Comparison of ENCODE assay signal across 9 cellular contexts in genomic region chr9:120711841-120712538, GRCh38. TPM values are rescaled to one million over a fixed set of nuclear protein-coding genes. Genes with fewer than 3 reads are reported as not detected.
DNase-seq lines count a peak whose midpoint lies in the region; ATAC-seq and TF ChIP-seq lines count a peak whose summit lies in the region.
"Had no signal": no experiment of that assay in that cellular context is flagged by ENCODE, and none has a peak within 500 bp of the region (broad histone marks: within the 10 kb centered on the region; RNA-seq: fewer than 3 reads in every experiment).

No MANE protein-coding gene starts in this region.

- H3K27ac ChIP-seq in PC-3 (ENCODE audit: low read length) = no peak overlapping the region
- H3K27ac ChIP-seq in effector memory CD4-positive, alpha-beta T cell (ENCODE audit: insufficient read depth, low read length, poor library complexity, severe bottlenecking) = peak overlapping the region; percentile 67
- H3K27ac ChIP-seq in osteoblast (ENCODE audit: low read depth, low read length) = peak overlapping the region; percentile 46

- peaks cover 21% of the 10 kb centered on the region for H3K36me3 Mint-ChIP-seq in Calu3 (ENCODE audit: insufficient read depth, unreplicated experiment)

- ATAC-seq in PC-3 = no peak

- peak overlapping the region; percentile 72 for H3K4me2 ChIP-seq in PC-3 (ENCODE audit: low read length)
- peak overlapping the region; percentile 83 for H3K4me2 ChIP-seq in osteoblast (ENCODE audit: insufficient read depth, low read length)

- H3K9ac ChIP-seq in PC-3 (ENCODE audit: low read length) = no peak overlapping the region

- no peaks in the 10 kb centered on the region for H3K36me3 ChIP-seq in PC-3 (ENCODE audit: low read depth, low read length)
- H3K36me3 ChIP-seq in effector memory CD4-positive, alpha-beta T cell (ENCODE audit: control insufficient read depth, insufficient read depth, low read length) = no peaks in the 10 kb centered on the region
- H3K36me3 ChIP-seq in osteoblast (ENCODE audit: insufficient read depth, low read length) = no peaks in the 10 kb centered on the region

- H3K4me3 ChIP-seq in PC-3 (ENCODE audit: low read length) (peak overlapping the region; percentile 83; the same call in 1 of the 2 replicates), osteoblast (ENCODE audit: insufficient read depth, low read length) (peak overlapping the region; percentile 88)
- H3K4me3 ChIP-seq in effector memory CD4-positive, alpha-beta T cell (ENCODE audit: insufficient read depth, low read depth, low read length, poor library complexity, severe bottlenecking) = peak overlapping the region; percentile 1

- TF ChIP-seq CTCF in Calu3 (IDR thresholded peaks at IDR 0.05; ENCODE audit: unreplicated experiment) (no peak), PC-3 (conservative IDR thresholded peaks at IDR 0.05; ENCODE audit: low read depth, low read length) (no peak), osteoblast (IDR thresholded peaks at IDR 0.05; ENCODE audit: extremely low read depth, low read depth, low read length) (no peak)

- DNase-seq in Calu3 = no peak
- DNase-seq in PC-3 = peak; percentile 18
- no peak for DNase-seq in effector memory CD4-positive, alpha-beta T cell
- no peak for DNase-seq in osteoblast (ENCODE audit: insufficient read length, low spot score, missing footprints)
- no peak for DNase-seq in central memory CD4-positive, alpha-beta T cell
- DNase-seq in stimulated activated CD4-positive, alpha-beta T cell treated with anti-CD3 and anti-CD28 coated beads, Interleukin-1b, Interleukin-23, amount 100 ng/mL, for 48 hours = no peak
- DNase-seq in OCI-M2 (lab: John Stamatoyannopoulos, UW; ENCODE audit: unreplicated experiment) = no peak
- DNase-seq in NCI-H1694 treated with DMSO at 0.1 percent for 48 hours (lab: John Stamatoyannopoulos, UW) = no peak
- DNase-seq: foreskin melanocyte had no signal

- H3K79me2 ChIP-seq in PC-3 (ENCODE audit: low read length) (peaks cover 29% of the 10 kb centered on the region), osteoblast (ENCODE audit: insufficient read depth, low read length) (peaks cover 55% of the 10 kb centered on the region)

- no peaks in the 10 kb centered on the region for H3K9me2 ChIP-seq in PC-3 (replicated peaks; ENCODE audit: low read length)

- BruUV-seq in Calu3 (replicated peaks; lab: Mats Ljungman, UMichigan) = no TSS peak
- BruUV-seq in PC-3 (replicated peaks; lab: Mats Ljungman, UMichigan) = no TSS peak

- no peaks in the 10 kb centered on the region for H3K27me3 Mint-ChIP-seq in Calu3 (ENCODE audit: unreplicated experiment)

- no peaks in the 10 kb centered on the region for H3K9me3 Mint-ChIP-seq in Calu3 (ENCODE audit: low read depth, unreplicated experiment)

- H3K4me3 Mint-ChIP-seq in Calu3 (ENCODE audit: low read depth, unreplicated experiment) = peak overlapping the region; percentile 87

- H3K27ac Mint-ChIP-seq in Calu3 (ENCODE audit: unreplicated experiment) = peak overlapping the region; percentile 58

- CTCF ChIA-PET in Calu3 (lab: Charles Lee) (interaction anchor here (0.6 to 2.8 kb wide), 3 partner anchors 19 to 348 kb away, joined by 3 to 7 read pairs (median 4); no protein-coding TSS in a partner anchor), PC-3 (lab: Charles Lee) (interaction anchor here (0.5 to 1.1 kb wide), 2 partner anchors 10 to 92 kb away, joined by 3 to 4 read pairs; no protein-coding TSS in a partner anchor)

- H3K27me3 ChIP-seq in PC-3 (ENCODE audit: low read length) (no peaks in the 10 kb centered on the region), osteoblast (ENCODE audit: insufficient read depth, low read length) (no peaks in the 10 kb centered on the region)
- H3K27me3 ChIP-seq in effector memory CD4-positive, alpha-beta T cell (replicated peaks; ENCODE audit: control insufficient read depth, insufficient read depth, low read length, poor library complexity, severe bottlenecking) = no peaks in the 10 kb centered on the region

- H4K20me1 ChIP-seq in PC-3 (ENCODE audit: low read length) (no peaks in the 10 kb centered on the region), osteoblast (ENCODE audit: insufficient read depth, low read length) (no peaks in the 10 kb centered on the region)

- POLR2A ChIA-PET in PC-3 (lab: Charles Lee; ENCODE audit: unreplicated experiment) = interaction anchor here (0.5 kb wide), 2 partner anchors 9 to 191 kb away, joined by 3 read pairs; no protein-coding TSS in a partner anchor

- H3K9me3 ChIP-seq in PC-3 (ENCODE audit: low read length) (no peaks in the 10 kb centered on the region), osteoblast (ENCODE audit: low read depth, low read length) (no peaks in the 10 kb centered on the region)
- no peaks in the 10 kb centered on the region for H3K9me3 ChIP-seq in effector memory CD4-positive, alpha-beta T cell (ENCODE audit: control insufficient read depth, low read length)

- H2AFZ ChIP-seq in PC-3 (ENCODE audit: low read length) = peak overlapping the region; percentile 41; the same call in 1 of the 2 replicates
- peak overlapping the region; percentile 66 for H2AFZ ChIP-seq in osteoblast (ENCODE audit: low read length)

- peaks cover 45% of the 10 kb centered on the region for H3K4me1 ChIP-seq in PC-3 (ENCODE audit: insufficient read depth, low read length)
- H3K4me1 ChIP-seq in effector memory CD4-positive, alpha-beta T cell (ENCODE audit: control insufficient read depth, insufficient read depth, low read length, poor library complexity, severe bottlenecking) = peaks cover 24% of the 10 kb centered on the region
- H3K4me1 ChIP-seq in osteoblast (ENCODE audit: insufficient read depth, low read length) = peaks cover 42% of the 10 kb centered on the region

- peaks cover 26% of the 10 kb centered on the region for H3K4me1 Mint-ChIP-seq in Calu3 (ENCODE audit: low read depth, unreplicated experiment)

- intact Hi-C loops in Calu3 (cut with micrococcal nuclease; ENCODE audit: unreplicated experiment) (loop anchor here (2.0 kb wide), 1 partner anchor 93 kb away; no protein-coding TSS in a partner anchor), PC-3 (cut with micrococcal nuclease) (no loop called here)

- no peaks in the 10 kb centered on the region for H3F3A ChIP-seq in PC-3 (ENCODE audit: low read length, unreplicated experiment)

RNA-seq across cellular contexts. Expression of gene MEGF9, which starts 2.3 kb away (rescaled TPM):
- total RNA-seq in Calu3 (2022) = 6.9 and 7.1 TPM in 2 replicates
- 2.6 and 3.1 TPM in 2 replicates for total RNA-seq in PC-3 (2014; rRNA removed)
- total RNA-seq in osteoblast = 10.9 and 11.8 TPM in 2 replicates

Comparison
In these comparisons a context has a peak if more than half of its experiments do, and no peak if none do; other contexts are left out.
1. H3K4me3 ChIP-seq: peak in every context shown above with its lines; median percentile 88 in osteoblast; 83 in PC-3; 1 in effector memory CD4-positive, alpha-beta T cell.